In the genomic region with DNA sequence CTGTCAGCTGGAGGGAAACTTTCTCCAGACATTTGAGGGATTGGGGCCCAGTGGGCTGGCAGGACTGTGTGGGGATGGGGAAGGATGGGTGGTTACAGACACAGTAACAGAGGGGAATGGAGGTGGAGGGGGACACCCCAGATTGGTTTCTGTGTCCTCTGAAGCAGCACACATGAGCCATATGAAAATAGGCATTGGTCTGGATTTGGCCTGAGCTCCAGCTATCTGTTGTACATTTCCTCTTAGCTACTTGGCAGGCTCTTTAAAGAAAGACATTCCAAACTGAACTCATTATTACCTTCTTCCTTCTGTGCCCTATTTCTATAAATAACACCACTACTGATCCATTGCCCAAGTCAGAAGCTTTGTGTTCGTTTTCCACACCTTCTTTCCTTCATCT, we compare ENCODE assay signal across 25 cellular contexts.
"Had no signal": no experiment of that assay in that cellular context is flagged by ENCODE, and none has a peak within 500 bp of the region (broad histone marks: within the 10 kb centered on the region; RNA-seq: fewer than 3 reads in every experiment).

No MANE protein-coding gene starts in this region.

- H3K4me1 ChIP-seq: left lung, parathyroid adenoma had no signal

- H3K9me3 ChIP-seq: left lung, right lobe of liver, tibial artery had no signal

- H3K9me3 Mint-ChIP-seq: activated T-helper 2 cell treated with anti-CD3 and anti-CD28 coated beads, Interferon-gamma antibody, Interleukin-2, Interleukin-4, amounts not matched to agents 10 μg/mL and 5 μg/mL and 100 μg/mL, durations not matched to agents 14 hours and 24 hours and 36 hours; stimulated activated naive CD8-positive, alpha-beta T cell treated with anti-CD3 and anti-CD28 coated beads, Interleukin-15, amount 100 ng/mL, for 72 hours; T-helper 1 cell treated with Interleukin-12 subunit alpha and Interleukin-12 subunit beta and Interleukin-4 antibody, amounts not matched to agents 30 μg/mL and 1 μg/mL, for 36 hours had no signal

- H3K27me3 Mint-ChIP-seq: activated naive CD8-positive, alpha-beta T cell; dendritic cell treated with granulocyte-macrophage colony-stimulating factor and Interleukin-4, amounts not matched to agents 40 ng/mL and 50 ng/mL, for 4 days; stimulated activated naive CD8-positive, alpha-beta T cell treated with anti-CD3 and anti-CD28 coated beads, Interleukin-15, amount 100 ng/mL, for 72 hours had no signal

- H3K4me1 Mint-ChIP-seq: stimulated activated effector memory CD8-positive, alpha-beta T cell treated with anti-CD3 and anti-CD28 coated beads, Interleukin-12 subunit alpha, Interleukin-12 subunit beta, amount 100 ng/mL, for 72 hours; stimulated activated naive CD8-positive, alpha-beta T cell treated with anti-CD3 and anti-CD28 coated beads, Interleukin-15, amount 100 ng/mL, for 72 hours had no signal

- H3K4me3 ChIP-seq: cardiac muscle cell, left lung, right lobe of liver, skin epidermis, tibial artery had no signal

- H3K27ac Mint-ChIP-seq: activated naive CD8-positive, alpha-beta T cell; activated T-helper 2 cell treated with anti-CD3 and anti-CD28 coated beads, Interferon-gamma antibody, Interleukin-2, Interleukin-4, amounts not matched to agents 10 μg/mL and 5 μg/mL and 100 μg/mL, durations not matched to agents 14 hours and 24 hours and 36 hours; dendritic cell treated with granulocyte-macrophage colony-stimulating factor and Interleukin-4, amounts not matched to agents 40 ng/mL and 50 ng/mL, for 4 days; stimulated activated effector memory CD8-positive, alpha-beta T cell treated with anti-CD3 and anti-CD28 coated beads, Interleukin-12 subunit alpha, Interleukin-12 subunit beta, amount 100 ng/mL, for 72 hours; stimulated activated naive CD8-positive, alpha-beta T cell treated with anti-CD3 and anti-CD28 coated beads, Interleukin-15, amount 100 ng/mL, for 72 hours; T-helper 1 cell treated with Interleukin-12 subunit alpha and Interleukin-12 subunit beta and Interleukin-4 antibody, amounts not matched to agents 30 μg/mL and 1 μg/mL, for 36 hours; WTC11 had no signal

- H3K36me3 Mint-ChIP-seq: activated naive CD8-positive, alpha-beta T cell; stimulated activated effector memory CD8-positive, alpha-beta T cell treated with anti-CD3 and anti-CD28 coated beads, Interleukin-12 subunit alpha, Interleukin-12 subunit beta, amount 100 ng/mL, for 72 hours had no signal

- ATAC-seq: activated T-cell treated with anti-CD3 and anti-CD28 coated beads, Interleukin-2, amount 50 U/mL, for 4 hours; esophagus mucosa; left lung; right lobe of liver; stimulated activated effector memory CD8-positive, alpha-beta T cell treated with anti-CD3 and anti-CD28 coated beads, Interleukin-12 subunit alpha, Interleukin-12 subunit beta, amount 100 ng/mL, for 72 hours; stimulated activated naive CD8-positive, alpha-beta T cell treated with anti-CD3 and anti-CD28 coated beads, Interleukin-15, amount 100 ng/mL, for 72 hours; WTC11 had no signal

- H3K27ac ChIP-seq: cardiac muscle cell, left lung, parathyroid adenoma, right lobe of liver, tibial artery had no signal

- H3K36me3 ChIP-seq: cardiac muscle cell, left lung, right lobe of liver, tibial artery had no signal

- H3K27me3 ChIP-seq: cardiac muscle cell, left lung, right lobe of liver, tibial artery had no signal

- H3K4me3 Mint-ChIP-seq: activated naive CD8-positive, alpha-beta T cell; activated T-cell treated with anti-CD3 and anti-CD28 coated beads, Interleukin-2, amount 50 U/mL, for 4 hours; dendritic cell treated with granulocyte-macrophage colony-stimulating factor and Interleukin-4, amounts not matched to agents 40 ng/mL and 50 ng/mL, for 4 days; nephron; stimulated activated effector memory CD8-positive, alpha-beta T cell treated with anti-CD3 and anti-CD28 coated beads, Interleukin-12 subunit alpha, Interleukin-12 subunit beta, amount 100 ng/mL, for 72 hours; stimulated activated naive CD8-positive, alpha-beta T cell treated with anti-CD3 and anti-CD28 coated beads, Interleukin-15, amount 100 ng/mL, for 72 hours; T-helper 1 cell treated with Interleukin-12 subunit alpha and Interleukin-12 subunit beta and Interleukin-4 antibody, amounts not matched to agents 30 μg/mL and 1 μg/mL, for 36 hours; WTC11 had no signal

- DNase-seq: activated CD4-positive, alpha-beta T cell treated with anti-CD3 and anti-CD28 coated beads, Interleukin-2, amount 50 U/mL, for 4 hours; activated CD8-positive, alpha-beta memory T cell treated with anti-CD3 and anti-CD28 coated beads for 24 hours; activated CD8-positive, alpha-beta memory T cell treated with anti-CD3 and anti-CD28 coated beads, Interleukin-2, amount 50 U/mL, for 4 hours; activated naive CD4-positive, alpha-beta T cell; activated T-cell treated with anti-CD3 and anti-CD28 coated beads, Interleukin-2, amount 50 U/mL, for 4 hours; effector memory CD4-positive, alpha-beta T cell; foreskin fibroblast; kidney; left lung; right lobe of liver; stimulated activated CD4-positive, alpha-beta T cell treated with anti-CD3 and anti-CD28 coated beads, Interleukin-1b, Interleukin-23, amount 100 ng/mL, for 48 hours; stimulated activated naive CD8-positive, alpha-beta T cell treated with anti-CD3 and anti-CD28 coated beads, Interleukin-15, amount 100 ng/mL, for 72 hours; T1000; tibial artery had no signal
